Comparison of ENCODE assay signal across 15 cellular contexts in the genomic region with DNA sequence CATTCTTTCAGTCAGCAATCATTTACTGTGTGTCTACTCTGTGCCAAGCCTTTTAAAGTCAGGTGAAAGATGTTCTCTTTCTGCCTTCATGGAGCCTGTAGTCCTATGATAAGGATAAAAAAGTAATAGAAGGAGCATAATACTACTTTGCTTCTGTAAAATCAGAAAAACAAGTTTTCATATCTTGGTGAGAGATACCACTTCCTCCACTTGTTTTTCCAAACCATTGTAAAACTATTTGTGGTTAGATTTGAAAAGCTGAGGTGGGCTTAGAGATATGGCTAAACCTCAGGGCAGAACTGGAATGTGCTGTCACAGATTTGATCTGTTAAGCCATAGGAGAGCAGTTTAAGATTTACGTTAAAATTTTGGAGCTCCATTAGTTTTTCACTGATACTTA.
DNase-seq lines count a peak whose midpoint lies in the region; ATAC-seq and TF ChIP-seq lines count a peak whose summit lies in the region.
"Had no signal": no experiment of that assay in that cellular context is flagged by ENCODE, and none has a peak within 500 bp of the region (broad histone marks: within the 10 kb centered on the region; RNA-seq: fewer than 3 reads in every experiment).

No MANE protein-coding gene starts in this region.

- no peak for DNase-seq in mammary epithelial cell
- DNase-seq in MCF 10A (ENCODE audit: unreplicated experiment): no peak
- DNase-seq in T-helper 17 cell: no peak
- DNase-seq in central memory CD8-positive, alpha-beta T cell (ENCODE audit: low spot score in 2 of 2): no peak
- DNase-seq in stimulated activated naive CD8-positive, alpha-beta T cell treated with anti-CD3 and anti-CD28 coated beads, Interleukin-15, amount 100 ng/mL, for 72 hours: no peak
- DNase-seq in activated T-cell treated with anti-CD3 and anti-CD28 coated beads, Interleukin-2, amount 50 U/mL, for 1 hour: no peak
- DNase-seq: effector memory CD8-positive, alpha-beta T cell; NCI-H446 treated with DMSO at 0.1 percent for 48 hours; SK-N-SH had no signal

- H3K4me3 Mint-ChIP-seq in MCF 10A (ENCODE audit: unreplicated experiment) (no peak overlapping the region), T-helper 17 cell (peak overlapping the region; percentile 3)
- H3K4me3 Mint-ChIP-seq in central memory CD8-positive, alpha-beta T cell: no peak overlapping the region
- peak overlapping the region in 1 of 2 donors; percentile 33 for H3K4me3 Mint-ChIP-seq in stimulated activated naive CD8-positive, alpha-beta T cell treated with anti-CD3 and anti-CD28 coated beads, Interleukin-15, amount 100 ng/mL, for 72 hours
- H3K4me3 Mint-ChIP-seq: natural killer cell treated with Interleukin-12 subunit alpha and Interleukin-12 subunit beta and Interleukin-15 and Interleukin-18, amount 100 ng/mL, for 72 hours had no signal

- BruUV-seq in mammary epithelial cell (replicated peaks; lab: Mats Ljungman, UMichigan): no TSS peak
- BruUV-seq in MCF 10A (replicated peaks; lab: Mats Ljungman, UMichigan): no TSS peak

- H3K27me3 ChIP-seq in mammary epithelial cell (ENCODE audit: insufficient read depth, low read length): no peaks in the 10 kb centered on the region
- H3K27me3 ChIP-seq: gastroesophageal sphincter had no signal

- TF ChIP-seq CTCF in mammary epithelial cell (conservative IDR thresholded peaks at IDR 0.05 in 1 of 2, IDR thresholded peaks at IDR 0.05 in 1 of 2; ENCODE audit: extremely low read depth in 1 of 2, insufficient read depth in 1 of 2, low read depth in 1 of 2, low read length in 2 of 2) (no peak), MCF 10A (IDR thresholded peaks at IDR 0.05; ENCODE audit: unreplicated experiment) (no peak)

- H3K4me1 ChIP-seq in mammary epithelial cell (ENCODE audit: insufficient read depth, low read length): peaks cover 11% of the 10 kb centered on the region
- H3K4me1 ChIP-seq: gastroesophageal sphincter had no signal

- H3K36me3 Mint-ChIP-seq in MCF 10A (ENCODE audit: insufficient read depth, unreplicated experiment) (peaks cover 9% of the 10 kb centered on the region), T-helper 17 cell (ENCODE audit: low read depth) (peaks cover 3% of the 10 kb centered on the region)
- H3K36me3 Mint-ChIP-seq in central memory CD8-positive, alpha-beta T cell (ENCODE audit: insufficient read depth): peaks cover 8% of the 10 kb centered on the region
- H3K36me3 Mint-ChIP-seq: natural killer cell treated with Interleukin-12 subunit alpha and Interleukin-12 subunit beta and Interleukin-15 and Interleukin-18, amount 100 ng/mL, for 72 hours had no signal

- H3K4me1 Mint-ChIP-seq in MCF 10A (ENCODE audit: insufficient read depth, unreplicated experiment) (no peaks in the 10 kb centered on the region), T-helper 17 cell (peaks cover 10% of the 10 kb centered on the region)
- H3K4me1 Mint-ChIP-seq in central memory CD8-positive, alpha-beta T cell: peaks cover 6% of the 10 kb centered on the region
- peaks cover 18% of the 10 kb centered on the region for H3K4me1 Mint-ChIP-seq in stimulated activated naive CD8-positive, alpha-beta T cell treated with anti-CD3 and anti-CD28 coated beads, Interleukin-15, amount 100 ng/mL, for 72 hours

- dilution Hi-C loops in mammary epithelial cell (cut with HindIII; ENCODE audit: low sequenced_read_pairs): no loop called here

- H3K27ac Mint-ChIP-seq in MCF 10A (ENCODE audit: low read depth, unreplicated experiment) (no peak overlapping the region), T-helper 17 cell (no peak overlapping the region)
- H3K27ac Mint-ChIP-seq in central memory CD8-positive, alpha-beta T cell (ENCODE audit: low read depth): peak overlapping the region; percentile 13
- H3K27ac Mint-ChIP-seq in stimulated activated naive CD8-positive, alpha-beta T cell treated with anti-CD3 and anti-CD28 coated beads, Interleukin-15, amount 100 ng/mL, for 72 hours: no peak overlapping the region
- H3K27ac Mint-ChIP-seq: natural killer cell treated with Interleukin-12 subunit alpha and Interleukin-12 subunit beta and Interleukin-15 and Interleukin-18, amount 100 ng/mL, for 72 hours had no signal

- CTCF ChIA-PET in mammary epithelial cell (lab: Charles Lee; ENCODE audit: low non-redundant PET): no interaction called here
- CTCF ChIA-PET in MCF 10A (lab: Yijun Ruan, JAX): interaction anchor here (0.6 kb wide), 1 partner anchor 59 kb away, joined by 3 read pairs; no protein-coding TSS in a partner anchor

- 81% methylated on average over 1 of the region's 1 CpG for WGBS in mammary epithelial cell (ENCODE audit: low coverage, missing lambda C conversion rate)

- POLR2A ChIA-PET in MCF 10A (lab: Yijun Ruan, JAX): interaction anchor here (0.6 kb wide), 1 partner anchor 1166 kb away, joined by 4 read pairs; no protein-coding TSS in a partner anchor

- H4K20me1 ChIP-seq in mammary epithelial cell (ENCODE audit: insufficient read depth, low read length): no peaks in the 10 kb centered on the region

- no peak overlapping the region for H3K4me3 ChIP-seq in mammary epithelial cell (replicated peaks in 1 of 3; ENCODE audit: insufficient read depth in 1 of 3, low read depth in 2 of 3, low read length in 3 of 3)
- H3K4me3 ChIP-seq: gastroesophageal sphincter, lung had no signal

- H3K9me3 ChIP-seq in mammary epithelial cell (replicated peaks; ENCODE audit: insufficient read depth, low read length) (no peaks in the 10 kb centered on the region), T-helper 17 cell (ENCODE audit: control insufficient read depth, low read length, poor library complexity, severe bottlenecking) (no peaks in the 10 kb centered on the region)
- H3K9me3 ChIP-seq: gastroesophageal sphincter, SK-N-SH had no signal

- ATAC-seq in T-helper 17 cell (no peak), HG03520 (IDR thresholded peaks at IDR 0.05; ENCODE audit: unreplicated experiment) (no peak), GM18867 (IDR thresholded peaks at IDR 0.05; ENCODE audit: unreplicated experiment) (no peak)
- ATAC-seq in central memory CD8-positive, alpha-beta T cell (replicated peaks; ENCODE audit: extremely low read depth, poor library complexity, severe bottlenecking): no peak
- ATAC-seq in stimulated activated naive CD8-positive, alpha-beta T cell treated with anti-CD3 and anti-CD28 coated beads, Interleukin-15, amount 100 ng/mL, for 72 hours: peak; percentile 79
- ATAC-seq: effector memory CD8-positive, alpha-beta T cell; gastroesophageal sphincter; natural killer cell treated with Interleukin-12 subunit alpha and Interleukin-12 subunit beta and Interleukin-15 and Interleukin-18, amount 100 ng/mL, for 72 hours had no signal

- H3K27me3 Mint-ChIP-seq in MCF 10A (ENCODE audit: insufficient read depth, unreplicated experiment) (no peaks in the 10 kb centered on the region), T-helper 17 cell (no peaks in the 10 kb centered on the region)
- no peaks in the 10 kb centered on the region for H3K27me3 Mint-ChIP-seq in central memory CD8-positive, alpha-beta T cell
- H3K27me3 Mint-ChIP-seq in stimulated activated naive CD8-positive, alpha-beta T cell treated with anti-CD3 and anti-CD28 coated beads, Interleukin-15, amount 100 ng/mL, for 72 hours: no peaks in the 10 kb centered on the region
- H3K27me3 Mint-ChIP-seq: effector memory CD8-positive, alpha-beta T cell; natural killer cell treated with Interleukin-12 subunit alpha and Interleukin-12 subunit beta and Interleukin-15 and Interleukin-18, amount 100 ng/mL, for 72 hours had no signal

- no peaks in the 10 kb centered on the region for H3K9me3 Mint-ChIP-seq in MCF 10A (ENCODE audit: unreplicated experiment)
- no peaks in the 10 kb centered on the region for H3K9me3 Mint-ChIP-seq in central memory CD8-positive, alpha-beta T cell
- no peaks in the 10 kb centered on the region for H3K9me3 Mint-ChIP-seq in stimulated activated naive CD8-positive, alpha-beta T cell treated with anti-CD3 and anti-CD28 coated beads, Interleukin-15, amount 100 ng/mL, for 72 hours
- H3K9me3 Mint-ChIP-seq: effector memory CD8-positive, alpha-beta T cell; natural killer cell treated with Interleukin-12 subunit alpha and Interleukin-12 subunit beta and Interleukin-15 and Interleukin-18, amount 100 ng/mL, for 72 hours had no signal

- peak overlapping the region; percentile 49 for H3K4me2 ChIP-seq in mammary epithelial cell (ENCODE audit: insufficient read depth, low read depth, low read length)
- H3K4me2 ChIP-seq: SK-N-SH had no signal

- H3K79me2 ChIP-seq in mammary epithelial cell (ENCODE audit: insufficient read depth, low read length): no peaks in the 10 kb centered on the region

- in situ Hi-C loops in mammary epithelial cell (cut with MboI; ENCODE audit: low sequenced_read_pairs in 2 of 2): no loop called here

- no peak overlapping the region for H2AFZ ChIP-seq in mammary epithelial cell (ENCODE audit: low read depth, low read length)

- intact Hi-C loops in mammary epithelial cell (cut with micrococcal nuclease): no loop called here
- intact Hi-C loops in MCF 10A (cut with micrococcal nuclease): no loop called here

- no peak overlapping the region for H3K9ac ChIP-seq in mammary epithelial cell (ENCODE audit: insufficient read depth, low read length)
- H3K9ac ChIP-seq: SK-N-SH had no signal

- H3K36me3 ChIP-seq in mammary epithelial cell (ENCODE audit: insufficient read depth, low read length): peaks cover 4% of the 10 kb centered on the region

- H3K27ac ChIP-seq in mammary epithelial cell (ENCODE audit: insufficient read depth, low read depth, low read length): no peak overlapping the region
- H3K27ac ChIP-seq: gastroesophageal sphincter, HL-60 had no signal
